Comparison of ENCODE assay signal across 2 cellular contexts in the genomic region with DNA sequence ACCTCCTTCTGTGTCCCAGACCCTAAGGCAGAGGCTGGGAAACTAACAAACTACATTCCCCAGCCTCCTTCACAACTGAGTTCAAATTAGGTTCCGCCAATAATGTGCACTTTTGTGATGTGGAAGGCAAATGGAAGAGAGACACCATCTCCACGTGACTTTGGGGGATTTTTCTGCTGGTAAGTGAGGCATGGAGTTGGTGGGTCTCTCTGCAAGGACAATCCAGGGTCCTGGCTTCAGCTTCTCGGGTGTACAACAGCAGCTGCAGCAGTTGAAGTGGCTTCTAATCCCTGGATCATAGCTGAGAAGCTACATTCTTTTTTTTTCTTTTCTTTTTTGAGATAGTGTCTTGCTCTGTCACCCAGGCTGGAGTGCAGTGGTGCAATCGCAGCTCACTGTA.
A peak's percentile ranks its signal among the peaks of the same experiment; 100 is the strongest.
TF ChIP-seq lines count a peak whose summit lies in the region.

No MANE protein-coding gene starts in this region.

TF ChIP-seq in IMR-90, 13 proteins besides CTCF, POLR2A, EP300 and RAD21:
- no peak for TF ChIP-seq RCOR1 (IDR thresholded peaks at IDR 0.05; ENCODE audit: insufficient replicate concordance, low read length)
- TF ChIP-seq, protein P1, sequence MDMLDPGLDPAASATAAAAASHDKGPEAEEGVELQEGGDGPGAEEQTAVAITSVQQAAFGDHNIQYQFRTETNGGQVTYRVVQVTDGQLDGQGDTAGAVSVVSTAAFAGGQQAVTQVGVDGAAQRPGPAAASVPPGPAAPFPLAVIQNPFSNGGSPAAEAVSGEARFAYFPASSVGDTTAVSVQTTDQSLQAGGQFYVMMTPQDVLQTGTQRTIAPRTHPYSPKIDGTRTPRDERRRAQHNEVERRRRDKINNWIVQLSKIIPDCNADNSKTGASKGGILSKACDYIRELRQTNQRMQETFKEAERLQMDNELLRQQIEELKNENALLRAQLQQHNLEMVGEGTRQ (IDR thresholded peaks at IDR 0.05; ENCODE audit: low read depth, low read length): no peak
- no peak for TF ChIP-seq RFX5 (IDR thresholded peaks at IDR 0.05; ENCODE audit: low read depth, low read length)
- no peak for TF ChIP-seq MAFK (IDR thresholded peaks at IDR 0.05; ENCODE audit: low read depth, low read length)
- TF ChIP-seq CHD1 (IDR thresholded peaks at IDR 0.05; ENCODE audit: low read depth, low read length): no peak
- TF ChIP-seq, protein P2, sequence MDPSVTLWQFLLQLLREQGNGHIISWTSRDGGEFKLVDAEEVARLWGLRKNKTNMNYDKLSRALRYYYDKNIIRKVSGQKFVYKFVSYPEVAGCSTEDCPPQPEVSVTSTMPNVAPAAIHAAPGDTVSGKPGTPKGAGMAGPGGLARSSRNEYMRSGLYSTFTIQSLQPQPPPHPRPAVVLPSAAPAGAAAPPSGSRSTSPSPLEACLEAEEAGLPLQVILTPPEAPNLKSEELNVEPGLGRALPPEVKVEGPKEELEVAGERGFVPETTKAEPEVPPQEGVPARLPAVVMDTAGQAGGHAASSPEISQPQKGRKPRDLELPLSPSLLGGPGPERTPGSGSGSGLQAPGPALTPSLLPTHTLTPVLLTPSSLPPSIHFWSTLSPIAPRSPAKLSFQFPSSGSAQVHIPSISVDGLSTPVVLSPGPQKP (IDR thresholded peaks at IDR 0.05; ENCODE audit: borderline replicate concordance, low read depth, low read length): no peak
- TF ChIP-seq SMC3 (IDR thresholded peaks at IDR 0.05; ENCODE audit: low read depth, low read length): no peak
- no peak for TF ChIP-seq MAZ (IDR thresholded peaks at IDR 0.05; ENCODE audit: borderline replicate concordance, low read depth, low read length)
- TF ChIP-seq CEBPB (IDR thresholded peaks at IDR 0.05; ENCODE audit: low read depth, low read length): no peak
- TF ChIP-seq MXI1 (IDR thresholded peaks at IDR 0.05; ENCODE audit: borderline replicate concordance, low read depth, low read length): no peak
- no peak for TF ChIP-seq NFE2L2 (IDR thresholded peaks at IDR 0.05; ENCODE audit: low read depth, low read length)
- TF ChIP-seq FOS (IDR thresholded peaks at IDR 0.05; ENCODE audit: low read depth, low read length): no peak
- no peak for TF ChIP-seq BHLHE40 (IDR thresholded peaks at IDR 0.05; ENCODE audit: low read depth, low read length)

TF ChIP-seq in WTC11, 78 proteins besides CTCF, POLR2A, EP300 and RAD21:
- no peak for TF ChIP-seq GABPB1 (CRISPR knock-in tag; IDR thresholded peaks at IDR 0.05)
- TF ChIP-seq, protein P3, sequence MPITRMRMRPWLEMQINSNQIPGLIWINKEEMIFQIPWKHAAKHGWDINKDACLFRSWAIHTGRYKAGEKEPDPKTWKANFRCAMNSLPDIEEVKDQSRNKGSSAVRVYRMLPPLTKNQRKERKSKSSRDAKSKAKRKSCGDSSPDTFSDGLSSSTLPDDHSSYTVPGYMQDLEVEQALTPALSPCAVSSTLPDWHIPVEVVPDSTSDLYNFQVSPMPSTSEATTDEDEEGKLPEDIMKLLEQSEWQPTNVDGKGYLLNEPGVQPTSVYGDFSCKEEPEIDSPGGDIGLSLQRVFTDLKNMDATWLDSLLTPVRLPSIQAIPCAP (CRISPR knock-in tag; IDR thresholded peaks at IDR 0.05): no peak
- TF ChIP-seq, protein P1 (CRISPR knock-in tag; IDR thresholded peaks at IDR 0.05): peak; percentile 45; the same call in 1 of the 2 replicates
